In genomic region chr12:713281-713875, GRCh38 we compare ENCODE assay signal across 12 cellular contexts. TPM values are rescaled to one million over a fixed set of nuclear protein-coding genes. Genes with fewer than 3 reads are reported as not detected.
DNase-seq lines count a peak whose midpoint lies in the region; ATAC-seq and TF ChIP-seq lines count a peak whose summit lies in the region.
"Had no signal": no experiment of that assay in that cellular context is flagged by ENCODE, and none has a peak within 500 bp of the region (broad histone marks: within the 10 kb centered on the region; RNA-seq: fewer than 3 reads in every experiment).

No MANE protein-coding gene starts in this region.

- TF ChIP-seq CTCF in Loucy (conservative IDR thresholded peaks at IDR 0.05; ENCODE audit: low read length) (no peak), heart right ventricle (IDR thresholded peaks at IDR 0.05) (no peak)
- no peak for TF ChIP-seq CTCF in activated CD8-positive, alpha-beta T cell treated with anti-CD3 and anti-CD28 coated beads for 36 hours (IDR thresholded peaks at IDR 0.05)

- peak; percentile 65 for ATAC-seq in activated CD8-positive, alpha-beta T cell treated with anti-CD3 and anti-CD28 coated beads for 36 hours
- ATAC-seq in heart right ventricle (peak in 4 of 8 donors; percentile 23 to 59 (median 34)), GM21786 (IDR thresholded peaks at IDR 0.05; ENCODE audit: unreplicated experiment) (no peak)
- ATAC-seq: naive thymus-derived CD4-positive, alpha-beta T cell; T-cell had no signal

- H3K4me3 Mint-ChIP-seq in activated CD8-positive, alpha-beta T cell treated with anti-CD3 and anti-CD28 coated beads for 36 hours: no peak overlapping the region
- H3K4me3 Mint-ChIP-seq: naive thymus-derived CD4-positive, alpha-beta T cell; T-cell had no signal

- no peaks in the 10 kb centered on the region for H3K36me3 Mint-ChIP-seq in activated CD8-positive, alpha-beta T cell treated with anti-CD3 and anti-CD28 coated beads for 36 hours (ENCODE audit: low read depth)
- H3K36me3 Mint-ChIP-seq: T-cell had no signal

- H3K79me2 ChIP-seq in Loucy (ENCODE audit: insufficient read depth, low read length): no peaks in the 10 kb centered on the region

- no peaks in the 10 kb centered on the region for H4K20me1 ChIP-seq in Loucy (ENCODE audit: insufficient read depth, low read length, poor library complexity, severe bottlenecking)

- peaks cover 40% of the 10 kb centered on the region for H3K4me1 Mint-ChIP-seq in activated CD8-positive, alpha-beta T cell treated with anti-CD3 and anti-CD28 coated beads for 36 hours (ENCODE audit: low read depth)

- H3K36me3 ChIP-seq in Loucy (ENCODE audit: insufficient read depth, low read length) (no peaks in the 10 kb centered on the region), heart right ventricle (no peaks in the 10 kb centered on the region), MG63 (no peaks in the 10 kb centered on the region)

- POLR2A ChIA-PET in activated CD8-positive, alpha-beta T cell treated with anti-CD3 and anti-CD28 coated beads for 36 hours (lab: Charles Lee): interaction anchor here (0.9 to 3.5 kb wide), 6 partner anchors 9 to 69 kb away, joined by 3 to 15 read pairs (median 5); partner anchors contain the start of gene WNK1

- H3K27me3 Mint-ChIP-seq in activated CD8-positive, alpha-beta T cell treated with anti-CD3 and anti-CD28 coated beads for 36 hours: no peaks in the 10 kb centered on the region
- H3K27me3 Mint-ChIP-seq: naive thymus-derived CD4-positive, alpha-beta T cell; T-cell had no signal

- H3K4me3 ChIP-seq in Loucy (ENCODE audit: low read length, poor library complexity, severe bottlenecking) (no peak overlapping the region), heart right ventricle (no peak overlapping the region), MG63 (no peak overlapping the region)

- no peaks in the 10 kb centered on the region for H3K9me3 Mint-ChIP-seq in activated CD8-positive, alpha-beta T cell treated with anti-CD3 and anti-CD28 coated beads for 36 hours
- H3K9me3 Mint-ChIP-seq: T-cell had no signal

- H3K27ac ChIP-seq in heart right ventricle: peak overlapping the region; percentile 18 to 92 (median 70)

- no peak overlapping the region for H3K4me2 ChIP-seq in Loucy (ENCODE audit: low read depth, low read length, poor library complexity, severe bottlenecking)

- H3K4me1 ChIP-seq in Loucy (ENCODE audit: insufficient read depth, low read length, poor library complexity, severe bottlenecking): peaks cover 14% of the 10 kb centered on the region
- peaks cover 0 to 35% (median 11%) of the 10 kb centered on the region in 9 donors for H3K4me1 ChIP-seq in heart right ventricle

- no peaks in the 10 kb centered on the region for H3K9me2 ChIP-seq in Loucy (replicated peaks; ENCODE audit: low read depth, low read length)

- DNase-seq in activated CD8-positive, alpha-beta T cell treated with anti-CD3 and anti-CD28 coated beads for 36 hours: peak; percentile 80
- DNase-seq in heart right ventricle (no peak), MG63 (no peak), H4 (ENCODE audit: low spot score) (no peak)
- DNase-seq in stimulated activated CD4-positive, alpha-beta T cell treated with anti-CD3 and anti-CD28 coated beads, TNF-alpha, amount 100 ng/mL, for 24 hours (ENCODE audit: low read depth in 3 of 3): peak; percentile 30 to 37 (median 35)
- DNase-seq: activated CD8-positive, alpha-beta memory T cell treated with anti-CD3 and anti-CD28 coated beads, Interleukin-2, amount 50 U/mL, for 48 hours; NCI-H2029 treated with DMSO at 0.1 percent for 48 hours; T-cell had no signal

- H3K9me3 ChIP-seq in Loucy (ENCODE audit: insufficient read depth, low read depth, low read length): no peaks in the 10 kb centered on the region
- no peaks in the 10 kb centered on the region for H3K9me3 ChIP-seq in heart right ventricle
- H3K9me3 ChIP-seq in MG63: no peaks in the 10 kb centered on the region

- H3F3A ChIP-seq in Loucy (ENCODE audit: low read depth): no peaks in the 10 kb centered on the region

- intact Hi-C loops in activated CD8-positive, alpha-beta T cell treated with anti-CD3 and anti-CD28 coated beads for 36 hours (cut with micrococcal nuclease): loop anchor here (5.0 kb wide), 1 partner anchor 39 kb away; the partner anchor contains the start of gene WNK1
- intact Hi-C loops in heart right ventricle (cut with DNase I): loop anchor here in 1 of 10 donors (10.0 kb wide), 1 partner anchor 139 kb away; no protein-coding TSS in a partner anchor

- H3K27ac Mint-ChIP-seq in activated CD8-positive, alpha-beta T cell treated with anti-CD3 and anti-CD28 coated beads for 36 hours: peak overlapping the region; percentile 78
- H3K27ac Mint-ChIP-seq: T-cell had no signal

- H3K27me3 ChIP-seq in Loucy (ENCODE audit: insufficient read depth, low read length, poor library complexity, severe bottlenecking) (no peaks in the 10 kb centered on the region), heart right ventricle (no peaks in the 10 kb centered on the region), MG63 (no peaks in the 10 kb centered on the region)

- peak overlapping the region; percentile 1; the same call in 1 of the 2 replicates for H2AFZ ChIP-seq in Loucy (ENCODE audit: low read length)

- CTCF ChIA-PET in activated CD8-positive, alpha-beta T cell treated with anti-CD3 and anti-CD28 coated beads for 36 hours (lab: Charles Lee): interaction anchor here (1.0 to 1.7 kb wide), 6 partner anchors 11 to 138 kb away, joined by 3 to 7 read pairs (median 4); no protein-coding TSS in a partner anchor

- WGBS in heart right ventricle, 2 donors: 58 to 67% methylated on average over 9 of the region's 9 CpGs

- no peak overlapping the region for H3K9ac ChIP-seq in Loucy (ENCODE audit: low read depth, low read length, poor library complexity, severe bottlenecking)

RNA-seq across cellular contexts. Expression of gene WNK1, which starts 39.0 kb away (rescaled TPM):
- 100 to 1,000 TPM; 142 to 143 TPM for total RNA-seq in activated CD8-positive, alpha-beta T cell treated with anti-CD3 and anti-CD28 coated beads for 36 hours
- total RNA-seq in heart right ventricle: 100 to 1,000 TPM; 280 to 408 (median 326) TPM
- 10 to 100 TPM; 43.5 to 70.9 TPM for polyA plus RNA-seq in heart right ventricle
- total RNA-seq in MG63 (2014; rRNA removed; shearing (Covaris generic); ENCODE audit: low replicate concordance): 21.6 and 25.0 TPM in 2 replicates
- total RNA-seq in H4 (2014; rRNA removed; shearing (Covaris generic)): 28.4 and 38.6 TPM in 2 replicates

RNA-seq across cellular contexts. Expression of gene NINJ2, which starts 50.1 kb away (rescaled TPM):
- total RNA-seq in activated CD8-positive, alpha-beta T cell treated with anti-CD3 and anti-CD28 coated beads for 36 hours: 1 to 10 TPM; 2.2 to 2.5 TPM
- total RNA-seq in heart right ventricle: 10 to 100 TPM in 3 of 10 donors, 1 to 10 TPM in 7; 1.9 to 18.7 (median 8.3) TPM
- 10 to 100 TPM in 1 of 2 donors, 1 to 10 TPM in 1; 4.6 to 25.7 TPM for polyA plus RNA-seq in heart right ventricle
- 3.1 TPM in 1 of 2 replicates, not detected in the other for total RNA-seq in MG63 (2014; rRNA removed; shearing (Covaris generic); ENCODE audit: low replicate concordance)
- not detected in 2 replicates for total RNA-seq in H4 (2014; rRNA removed; shearing (Covaris generic))
- total RNA-seq: IMR-90 had no signal
- polyA plus RNA-seq: IMR-90 had no signal

Comparison
In these comparisons a context has a peak if more than half of its experiments do, and no peak if none do; other contexts are left out.
1. DNase-seq: peak in activated CD8-positive, alpha-beta T cell treated with anti-CD3 and anti-CD28 coated beads for 36 hours (single experiment) and stimulated activated CD4-positive, alpha-beta T cell treated with anti-CD3 and anti-CD28 coated beads, TNF-alpha, amount 100 ng/mL, for 24 hours (3 of 3); none in heart right ventricle (0 of 2), MG63 (single experiment) and H4 (single experiment).